8 cellular contexts compared by ENCODE assay signal in the genomic region with DNA sequence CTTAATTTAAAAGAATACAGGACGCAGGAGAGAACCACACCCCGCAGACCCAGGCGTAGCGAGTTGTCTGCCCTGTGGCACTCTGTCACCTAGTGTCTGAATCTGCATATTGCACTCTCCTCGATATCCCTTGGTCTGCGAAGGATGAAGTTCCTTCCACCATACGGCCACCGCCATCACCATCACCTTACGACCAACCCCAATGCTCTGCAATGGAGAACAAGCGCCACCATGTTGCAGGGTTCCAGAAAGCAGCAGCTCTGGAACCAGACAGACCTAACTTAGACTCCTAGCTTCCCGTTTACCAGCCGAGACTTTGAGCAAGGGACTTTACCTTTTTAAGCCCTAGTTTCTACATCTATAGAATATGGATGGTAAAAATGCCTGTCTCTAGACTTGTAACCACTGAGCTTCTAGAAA.
DNase-seq lines count a peak whose midpoint lies in the region; ATAC-seq and TF ChIP-seq lines count a peak whose summit lies in the region.

No MANE protein-coding gene starts in this region.

- H3K27ac ChIP-seq in dorsolateral prefrontal cortex (no peak overlapping the region), mesenchymal stem cell (ENCODE audit: low read length, poor library complexity, severe bottlenecking) (no peak overlapping the region), transverse colon (peak overlapping the region in 1 of 4 donors; percentile 29)

- no peak overlapping the region for H2AK5ac ChIP-seq in mesenchymal stem cell (ENCODE audit: low read length, severe bottlenecking)

- TF ChIP-seq EP300 in transverse colon (IDR thresholded peaks at IDR 0.05; ENCODE audit: low read depth), result no peak

- no peak overlapping the region for H2BK5ac ChIP-seq in mesenchymal stem cell (ENCODE audit: low read depth, low read length, poor library complexity, severe bottlenecking)

- no peak overlapping the region for H3K23ac ChIP-seq in mesenchymal stem cell (ENCODE audit: low read length in 2 of 2)

- peaks cover 0 to 10% (median 0%) of the 10 kb centered on the region in 45 donors for H3K27me3 ChIP-seq in dorsolateral prefrontal cortex
- H3K27me3 ChIP-seq in mesenchymal stem cell (ENCODE audit: control insufficient read depth in 1 of 2, insufficient read depth in 1 of 2, low read length in 2 of 2), result peaks cover 10 to 12% of the 10 kb centered on the region in 2 experiments
- peaks cover 17% of the 10 kb centered on the region for H3K27me3 ChIP-seq in transverse colon

- no peaks in the 10 kb centered on the region for H3K9me3 ChIP-seq in mesenchymal stem cell (ENCODE audit: control insufficient read depth, low read length)
- H3K9me3 ChIP-seq in transverse colon, result no peaks in the 10 kb centered on the region

- no peak overlapping the region for H3K4ac ChIP-seq in mesenchymal stem cell (ENCODE audit: low read depth in 1 of 2, low read length in 2 of 2)

- H3K18ac ChIP-seq in mesenchymal stem cell (ENCODE audit: low read depth in 1 of 2, low read length in 2 of 2), result no peak overlapping the region

- TF ChIP-seq POLR2A in transverse colon (IDR thresholded peaks at IDR 0.05), result no peak

- no peak overlapping the region for H3K14ac ChIP-seq in mesenchymal stem cell (ENCODE audit: low read length in 2 of 2)

- no peak overlapping the region for H2AFZ ChIP-seq in mesenchymal stem cell (ENCODE audit: low read depth, low read length)

- no peak overlapping the region for H4K91ac ChIP-seq in mesenchymal stem cell (ENCODE audit: low read length)

- H3K9ac ChIP-seq in mesenchymal stem cell (ENCODE audit: low read length), result peak overlapping the region; percentile 66

- H3K36me3 ChIP-seq in mesenchymal stem cell (ENCODE audit: control insufficient read depth in 1 of 2, insufficient read depth in 2 of 2, low read depth in 1 of 2, low read length in 2 of 2) (no peaks in the 10 kb centered on the region), transverse colon (no peaks in the 10 kb centered on the region)

- DNase-seq in EH (ENCODE audit: low read depth), result peak; percentile 74
- peak; percentile 87 for DNase-seq in MV-4-11 (lab: John Stamatoyannopoulos, UW)
- peak; percentile 1 for DNase-seq in T follicular helper cell (ENCODE audit: low read depth)
- DNase-seq in dorsolateral prefrontal cortex, result peak in 7 of 10 donors; percentile 43 to 76 (median 50)
- peak; percentile 84 for DNase-seq in mesenchymal stem cell
- DNase-seq in transverse colon, result peak; percentile 76
- DNase-seq in OCI-M2 (lab: John Stamatoyannopoulos, UW; ENCODE audit: unreplicated experiment), result no peak

- no peaks in the 10 kb centered on the region for H3K79me1 ChIP-seq in mesenchymal stem cell (replicated peaks; ENCODE audit: low read length, poor library complexity, severe bottlenecking)

- H3K4me3 ChIP-seq in dorsolateral prefrontal cortex (peak overlapping the region in 19 of 59 donors; percentile 4 to 45 (median 17)), mesenchymal stem cell (ENCODE audit: insufficient read depth in 1 of 2, low read depth in 1 of 2, low read length in 2 of 2) (peak overlapping the region in 1 of 2 experiments; percentile 49), transverse colon (no peak overlapping the region)

- H2BK120ac ChIP-seq in mesenchymal stem cell (ENCODE audit: low read depth, low read length), result no peak overlapping the region

- H4K8ac ChIP-seq in mesenchymal stem cell (ENCODE audit: low read length), result no peak overlapping the region

- in situ Hi-C loops in transverse colon (cut with MboI; ENCODE audit: low pct_ligation_motif_present in 1 of 4, low pct_unique_long_range_greater_than_20kb in 1 of 4, low sequenced_read_pairs in 3 of 4), result loop anchor here in 2 of 4 donors (5.0 to 10.0 kb wide), 3 partner anchors 149 to 379 kb away; no protein-coding TSS in a partner anchor

- no peak overlapping the region for H2BK12ac ChIP-seq in mesenchymal stem cell (ENCODE audit: low read length in 2 of 2)

- no peak overlapping the region for H3K4me2 ChIP-seq in mesenchymal stem cell (ENCODE audit: low read length, poor library complexity, severe bottlenecking)

- 32% methylated on average over 10 of the region's 12 CpGs for WGBS in mesenchymal stem cell
- WGBS in transverse colon (ENCODE audit: low coverage in 1 of 2), 2 donors, result 23 to 29% methylated on average over 8 to 12 of the region's 12 CpGs

- H3K4me1 ChIP-seq in mesenchymal stem cell (ENCODE audit: control insufficient read depth, insufficient read depth, low read depth, low read length), result peaks cover 13% of the 10 kb centered on the region
- peaks cover 0 to 6% (median 2%) of the 10 kb centered on the region in 4 donors for H3K4me1 ChIP-seq in transverse colon

- intact Hi-C loops in dorsolateral prefrontal cortex (cut with DNase I), result loop anchor here (2.0 to 10.0 kb wide), 3 partner anchors 151 to 359 kb away; partner anchors contain the start of gene KANK1 (in 1 of the 2)
- intact Hi-C loops in transverse colon (cut with DNase I; ENCODE audit: low total_unique reads), result no loop called here

- no peak overlapping the region for H2BK15ac ChIP-seq in mesenchymal stem cell (ENCODE audit: low read depth, poor library complexity, severe bottlenecking)

- ATAC-seq in GM21737 (IDR thresholded peaks at IDR 0.05; ENCODE audit: unreplicated experiment), result peak; percentile 77

- TF ChIP-seq CTCF in dorsolateral prefrontal cortex (IDR thresholded peaks at IDR 0.05 in 54 of 56, conservative IDR thresholded peaks at IDR 0.05 in 2 of 56; ENCODE audit: low read depth in 1 of 56, partially characterized antibody in 56 of 56) (peak in 55 of 56 donors; percentile 36 to 93 (median 79)), transverse colon (IDR thresholded peaks at IDR 0.05) (peak; percentile 89 to 96 (median 94))
